Comparison of ENCODE assay signal across 23 cellular contexts in genomic region chr7:18312482-18312881, GRCh38.
"Had no signal": no experiment of that assay in that cellular context is flagged by ENCODE, and none has a peak within 500 bp of the region (broad histone marks: within the 10 kb centered on the region; RNA-seq: fewer than 3 reads in every experiment).

No MANE protein-coding gene starts in this region.

- DNase-seq: activated CD4-positive, alpha-beta T cell treated with anti-CD3 and anti-CD28 coated beads for 4 hours; activated CD8-positive, alpha-beta memory T cell treated with anti-CD3 and anti-CD28 coated beads, Interleukin-2, amount 50 U/mL, for 4 hours; activated CD8-positive, alpha-beta T cell treated with anti-CD3 and anti-CD28 coated beads for 36 hours; activated effector memory CD4-positive, alpha-beta T cell treated with Interleukin-2 at 50 U/mL for 16 hours; activated naive CD4-positive, alpha-beta T cell; aorta; central memory CD4-positive, alpha-beta T cell; Karpas-422; NCI-H1105; NCI-H1436 treated with DMSO at 0.1 percent for 48 hours; NCI-H187; NCI-H2081; NCI-H510A treated with DMSO at 0.1 percent for 48 hours; NCI-H69; Peyer's patch; Right ventricle myocardium superior; SJCRH30 had no signal

- H3K9me3 Mint-ChIP-seq: activated CD8-positive, alpha-beta T cell treated with anti-CD3 and anti-CD28 coated beads for 36 hours; activated naive CD4-positive, alpha-beta T cell treated with anti-CD3 and anti-CD28 coated beads, Interleukin-2, amount 50 U/mL, for 24 hours; T-helper 1 cell treated with Interleukin-12 subunit alpha and Interleukin-12 subunit beta and Interleukin-4 antibody, amounts not matched to agents 30 μg/mL and 1 μg/mL, for 36 hours had no signal

- H3K4me1 ChIP-seq: breast epithelium, Peyer's patch, SJCRH30 had no signal

- H3K9me3 ChIP-seq: breast epithelium, Peyer's patch, SJCRH30 had no signal

- H3K4me3 Mint-ChIP-seq: activated CD8-positive, alpha-beta T cell treated with anti-CD3 and anti-CD28 coated beads for 36 hours; activated naive CD4-positive, alpha-beta T cell treated with anti-CD3 and anti-CD28 coated beads, Interleukin-2, amount 50 U/mL, for 24 hours; T-helper 1 cell treated with Interleukin-12 subunit alpha and Interleukin-12 subunit beta and Interleukin-4 antibody, amounts not matched to agents 30 μg/mL and 1 μg/mL, for 36 hours had no signal

- H3K27ac ChIP-seq: breast epithelium, Peyer's patch, RWPE1, SJCRH30 had no signal

- ATAC-seq: activated CD4-positive, CD25-positive, alpha-beta regulatory T cell treated with anti-CD3 and anti-CD28 coated beads, Interleukin-2, amount 50 U/mL, for 24 hours; activated CD8-positive, alpha-beta T cell treated with anti-CD3 and anti-CD28 coated beads for 36 hours; SK-N-SH treated with all-trans-retinoic acid at 6 μM for 48 hours had no signal

- H3K27me3 Mint-ChIP-seq: activated CD8-positive, alpha-beta T cell treated with anti-CD3 and anti-CD28 coated beads for 36 hours had no signal

- H3K27me3 ChIP-seq: breast epithelium, Peyer's patch, SJCRH30 had no signal

- H3K4me1 Mint-ChIP-seq: activated naive CD4-positive, alpha-beta T cell treated with anti-CD3 and anti-CD28 coated beads, Interleukin-2, amount 50 U/mL, for 24 hours had no signal

- H3K27ac Mint-ChIP-seq: activated CD8-positive, alpha-beta T cell treated with anti-CD3 and anti-CD28 coated beads for 36 hours; activated naive CD4-positive, alpha-beta T cell treated with anti-CD3 and anti-CD28 coated beads, Interleukin-2, amount 50 U/mL, for 24 hours; T-helper 1 cell treated with Interleukin-12 subunit alpha and Interleukin-12 subunit beta and Interleukin-4 antibody, amounts not matched to agents 30 μg/mL and 1 μg/mL, for 36 hours had no signal

- H3K4me3 ChIP-seq: breast epithelium, Peyer's patch, SJCRH30 had no signal

- H3K36me3 Mint-ChIP-seq: activated naive CD4-positive, alpha-beta T cell treated with anti-CD3 and anti-CD28 coated beads, Interleukin-2, amount 50 U/mL, for 24 hours had no signal

- H3K36me3 ChIP-seq: breast epithelium, Peyer's patch, SJCRH30 had no signal
